Comparison of ENCODE assay signal across 8 cellular contexts in the genomic region with DNA sequence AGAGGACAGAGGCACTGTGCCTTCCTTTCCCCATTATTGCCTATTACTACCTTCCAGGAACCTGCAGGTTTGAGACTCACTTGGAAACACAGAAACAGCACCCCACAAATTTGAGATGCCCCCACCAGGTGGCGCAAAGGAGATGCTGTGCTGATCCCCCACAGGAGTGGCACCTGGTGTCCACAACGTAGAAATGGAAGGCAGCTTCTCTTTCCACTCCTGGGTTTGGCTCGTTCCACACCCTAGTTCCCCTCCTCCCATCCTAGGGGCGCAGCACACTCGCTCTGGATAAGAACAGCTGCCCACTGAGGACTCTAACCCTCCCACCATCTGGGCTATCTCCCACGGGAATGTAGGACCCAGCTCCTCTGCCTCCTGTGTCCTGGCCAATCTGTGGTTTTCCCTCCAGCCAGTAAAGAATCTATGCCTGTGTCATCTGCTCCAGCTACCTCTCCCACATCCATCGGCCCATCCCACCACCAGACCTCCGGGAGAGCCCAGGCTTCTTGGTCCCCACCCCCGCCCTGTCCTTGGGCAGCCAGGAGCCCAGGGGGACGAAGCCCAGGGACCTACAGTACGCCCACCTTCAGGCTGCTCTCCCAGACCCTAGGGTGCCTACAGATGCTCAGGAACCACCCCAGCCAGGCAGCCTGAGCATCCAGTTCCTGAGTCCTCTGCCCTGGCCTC. TPM values are rescaled to one million over a fixed set of nuclear protein-coding genes. Genes with fewer than 3 reads are reported as not detected.
DNase-seq lines count a peak whose midpoint lies in the region; ATAC-seq and TF ChIP-seq lines count a peak whose summit lies in the region.

No MANE protein-coding gene starts in this region.

- no peaks in the 10 kb centered on the region for H3K9me2 ChIP-seq in HCT116 (ENCODE audit: insufficient read depth)

- intact Hi-C loops in HCT116 (cut with micrococcal nuclease) = loop anchor here (5.0 kb wide), 2 partner anchors 35 to 385 kb away; a partner anchor contains a TSS

- TF ChIP-seq POLR2A in HCT116 (IDR thresholded peaks at IDR 0.05; ENCODE audit: borderline replicate concordance, extremely low read depth, insufficient read depth, insufficient read length) = no peak

- ATAC-seq in HCT116 = peak; percentile 65
- ATAC-seq in GM19452 (IDR thresholded peaks at IDR 0.05; ENCODE audit: unreplicated experiment) = no peak

- no TSS peak for BruUV-seq in HCT116 (replicated peaks; lab: Mats Ljungman, UMichigan)

- no peaks in the 10 kb centered on the region for H4K20me1 ChIP-seq in HCT116 (ENCODE audit: insufficient read depth)

- DNase-seq in AG10803 (ENCODE audit: low read depth) = peak; percentile 76
- no peak for DNase-seq in HCT116 (ENCODE audit: low read depth, low spot score)
- DNase-seq in NCI-H460 (ENCODE audit: extremely low read depth, low read depth) = peak; percentile 91
- DNase-seq in activated CD4-positive, CD25-positive, alpha-beta regulatory T cell treated with anti-CD3 and anti-CD28 coated beads, Interleukin-2, amount 50 U/mL, for 72 hours = peak; percentile 87
- DNase-seq in cerebellum (ENCODE audit: low spot score) = peak; percentile 72
- peak; percentile 85 for DNase-seq in kidney tubule cell (ENCODE audit: low spot score)
- peak; percentile 81 to 88 (median 85) for DNase-seq in stimulated activated CD4-positive, alpha-beta T cell treated with anti-CD3 and anti-CD28 coated beads, Interleukin-1b, Interleukin-23, amount 100 ng/mL, for 24 hours (ENCODE audit: low read depth in 4 of 4, low spot score in 1 of 4)

- H3K4me3 ChIP-seq in AG10803 (ENCODE audit: low read length) (peak overlapping the region; percentile 100), HCT116 (replicated peaks in 1 of 2; ENCODE audit: low read depth in 1 of 2, low read length in 2 of 2) (peak overlapping the region in 1 of 2 experiments; percentile 21; a peak in 1 of 4 replicates)

- no peaks in the 10 kb centered on the region for H3K9me3 ChIP-seq in HCT116 (ENCODE audit: control insufficient read depth in 1 of 2, insufficient read depth in 1 of 2, low read depth in 1 of 2, low read length in 2 of 2)

- peaks cover 22 to 33% of the 10 kb centered on the region in 2 experiments for H3K4me1 ChIP-seq in HCT116 (ENCODE audit: control insufficient read depth in 1 of 2, insufficient read depth in 2 of 2, low read length in 2 of 2)

- TF ChIP-seq RAD21 in HCT116 (IDR thresholded peaks at IDR 0.05; ENCODE audit: low read depth) = peak; percentile 83

- RAD21 ChIA-PET in HCT116 (lab: Charles Lee; ENCODE audit: low non-redundant PET in 1 of 2, low total read pairs in 2 of 2, uncharacterized antibody in 2 of 2, unreplicated experiment in 2 of 2) = interaction anchor here in 1 of 2 experiments (0.9 kb wide), 1 partner anchor 297 kb away, joined by 4 read pairs; no protein-coding TSS in a partner anchor

- CTCF ChIA-PET in HCT116 (lab: Charles Lee) = interaction anchor here (0.8 to 4.0 kb wide), 15 partner anchors 12 to 122 kb away, joined by 3 to 16 read pairs (median 4); partner anchors contain the start of gene KRTCAP2

- H2AFZ ChIP-seq in HCT116 (ENCODE audit: low read depth, low read length, poor library complexity, severe bottlenecking) = no peak overlapping the region

- peak overlapping the region; percentile 93 for H3K9ac ChIP-seq in HCT116 (ENCODE audit: low read length)

- H3K27me3 ChIP-seq in HCT116 (ENCODE audit: insufficient read depth, low read length) = no peaks in the 10 kb centered on the region

- H3K36me3 ChIP-seq in HCT116 (ENCODE audit: control insufficient read depth in 1 of 2, insufficient read depth in 2 of 2, low read length in 2 of 2) = peaks cover 0 to 6% of the 10 kb centered on the region in 2 experiments; a peak in 1 of 4 replicates

- H3K4me2 ChIP-seq in HCT116 (ENCODE audit: low read length) = peak overlapping the region; percentile 77

- H3K79me2 ChIP-seq in HCT116 (ENCODE audit: insufficient read depth, low read length) = peaks cover 16% of the 10 kb centered on the region

- TF ChIP-seq CTCF in AG10803 (conservative IDR thresholded peaks at IDR 0.05; ENCODE audit: low read length) (peak; percentile 96), HCT116 (IDR thresholded peaks at IDR 0.05 in 2 of 3, conservative IDR thresholded peaks at IDR 0.05 in 1 of 3; ENCODE audit: borderline replicate concordance in 1 of 3, insufficient read depth in 1 of 3, low read depth in 2 of 3, low read length in 2 of 3) (peak; percentile 90 to 98 (median 92))

- POLR2A ChIA-PET in HCT116 (lab: Charles Lee) = interaction anchor here (1.0 to 3.0 kb wide), 3 partner anchors 12 to 20 kb away, joined by 4 to 9 read pairs (median 5); no protein-coding TSS in a partner anchor

- H3K27ac ChIP-seq in HCT116 (ENCODE audit: low read depth, low read length) = peak overlapping the region; percentile 58

TF ChIP-seq in HCT116, 20 proteins besides CTCF, POLR2A, EP300 and RAD21:
- no peak for TF ChIP-seq ZNF274 (IDR thresholded peaks at IDR 0.05; ENCODE audit: low read depth, low read length)
- TF ChIP-seq POLR2AphosphoS5 (IDR thresholded peaks at IDR 0.05; ENCODE audit: low read depth, low read length) = peak; percentile 38; the same call in 1 of the 2 replicates
- no peak for TF ChIP-seq EZH2 (IDR thresholded peaks at IDR 0.05)

RNA-seq across cellular contexts. Expression of gene THBS3, which starts 0.7 kb away (rescaled TPM):
- total RNA-seq in HCT116 (2021; ENCODE audit: unreplicated experiment) (15.9 TPM), cerebellum (9.8 TPM)
- 14.3 and 14.5 TPM in 2 replicates for polyA plus RNA-seq in HCT116 (2012)
- 18.0 and 19.5 TPM in 2 replicates for total RNA-seq in NCI-H460 (2014; rRNA removed; shearing (Covaris generic))
- polyA plus RNA-seq in NCI-H460 (2014; cell fraction: nucleus; rRNA removed) = 52.4 and 57.7 TPM in 2 replicates

RNA-seq across cellular contexts. Expression of gene MTX1, which starts 1.5 kb away (rescaled TPM):
- 69.1 TPM for total RNA-seq in HCT116 (2021; ENCODE audit: unreplicated experiment)
- 94.7 and 108 TPM in 2 replicates for polyA plus RNA-seq in HCT116 (2012)
- total RNA-seq in NCI-H460 (2014; rRNA removed; shearing (Covaris generic)) = 69.7 and 72.8 TPM in 2 replicates
- polyA plus RNA-seq in NCI-H460 (2014; cell fraction: nucleus; rRNA removed) = 98.2 and 121 TPM in 2 replicates
- total RNA-seq in cerebellum = 9.3 TPM

RNA-seq across cellular contexts. Expression of gene TRIM46, which starts 33.4 kb away (rescaled TPM):
- total RNA-seq in HCT116 (2021; ENCODE audit: unreplicated experiment) (3.8 TPM), cerebellum (16.7 TPM)
- polyA plus RNA-seq in HCT116 (2012) = 2.0 and 2.2 TPM in 2 replicates
- total RNA-seq in NCI-H460 (2014; rRNA removed; shearing (Covaris generic)) = 0.27 and 0.43 TPM in 2 replicates
- 1.5 and 3.2 TPM in 2 replicates for polyA plus RNA-seq in NCI-H460 (2014; cell fraction: nucleus; rRNA removed)

RNA-seq across cellular contexts. Expression of gene KRTCAP2, which starts 33.9 kb away (rescaled TPM):
- 143 TPM for total RNA-seq in HCT116 (2021; ENCODE audit: unreplicated experiment)
- 289 and 294 TPM in 2 replicates for polyA plus RNA-seq in HCT116 (2012)
- total RNA-seq in NCI-H460 (2014; rRNA removed; shearing (Covaris generic)) = 454 and 476 TPM in 2 replicates
- 98.4 and 132 TPM in 2 replicates for polyA plus RNA-seq in NCI-H460 (2014; cell fraction: nucleus; rRNA removed)
- 32.4 TPM for total RNA-seq in cerebellum

RNA-seq across cellular contexts. Expression of gene ENTREP3, which starts 48.2 kb away (rescaled TPM):
- 69.9 TPM for total RNA-seq in HCT116 (2021; ENCODE audit: unreplicated experiment)
- polyA plus RNA-seq in HCT116 (2012) = 41.9 and 50.3 TPM in 2 replicates
- 12.6 and 16.6 TPM in 2 replicates for total RNA-seq in NCI-H460 (2014; rRNA removed; shearing (Covaris generic))
- 40.8 and 47.4 TPM in 2 replicates for polyA plus RNA-seq in NCI-H460 (2014; cell fraction: nucleus; rRNA removed)
- total RNA-seq in cerebellum = 7.0 TPM
